Comparison of ENCODE assay signal across 16 cellular contexts in the genomic region with DNA sequence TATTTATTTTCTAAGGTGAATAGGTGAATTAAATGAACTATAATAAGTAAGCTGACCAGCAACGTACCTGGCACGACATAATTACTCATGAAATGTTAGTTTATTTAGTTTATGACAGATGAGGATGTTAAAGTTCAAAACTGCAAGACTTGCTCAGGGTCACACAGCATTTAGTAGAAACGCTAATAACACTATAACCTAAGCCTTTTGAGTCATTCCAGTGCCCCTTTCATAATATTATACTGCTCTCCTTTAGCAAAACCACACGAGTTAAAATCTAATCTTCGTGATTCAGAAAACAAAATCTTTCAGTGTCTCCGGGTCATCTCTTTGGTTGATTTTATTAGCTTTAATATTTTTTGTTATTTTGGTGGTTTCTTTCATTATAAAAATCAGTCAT. TPM values are rescaled to one million over a fixed set of nuclear protein-coding genes. Genes with fewer than 3 reads are reported as not detected.
A peak's percentile ranks its signal among the peaks of the same experiment; 100 is the strongest.
DNase-seq lines count a peak whose midpoint lies in the region; ATAC-seq and TF ChIP-seq lines count a peak whose summit lies in the region.
"Had no signal": no experiment of that assay in that cellular context is flagged by ENCODE, and none has a peak within 500 bp of the region (broad histone marks: within the 10 kb centered on the region; RNA-seq: fewer than 3 reads in every experiment).

No MANE protein-coding gene starts in this region.

- H3K9me3 ChIP-seq in A673 (ENCODE audit: low read depth, low read length, poor library complexity, severe bottlenecking) = peaks cover 4% of the 10 kb centered on the region
- H3K9me3 ChIP-seq: BE2C had no signal

- no peaks in the 10 kb centered on the region for H3K27me3 Mint-ChIP-seq in chondrocyte (ENCODE audit: low read depth)
- no peaks in the 10 kb centered on the region for H3K27me3 Mint-ChIP-seq in mesothelial cell of epicardium (ENCODE audit: low read depth)
- H3K27me3 Mint-ChIP-seq: CD4-positive, alpha-beta memory T cell had no signal

- POLR2A ChIA-PET in A673 (lab: Charles Lee; ENCODE audit: low non-redundant PET) = no interaction called here

- DNase-seq in ACHN (peak; percentile 61), chondrocyte (ENCODE audit: low spot score) (no peak), glomerular visceral epithelial cell (ENCODE audit: extremely low spot score) (peak; percentile 29), mesothelial cell of epicardium (ENCODE audit: low spot score in 2 of 2, unreplicated experiment in 2 of 2) (no peak), A673 (ENCODE audit: low spot score) (no peak)
- DNase-seq: 8988T; BE2C; CD4-positive, alpha-beta memory T cell; DND-41; GDM1; H7 had no signal

- H3K27ac ChIP-seq in A673 (ENCODE audit: low read depth, low read length, poor library complexity, severe bottlenecking) = no peak overlapping the region
- H3K27ac ChIP-seq: C4-2B had no signal

- peaks cover 3% of the 10 kb centered on the region for H3K36me3 ChIP-seq in A673 (ENCODE audit: insufficient read depth, low read length, poor library complexity, severe bottlenecking)
- H3K36me3 ChIP-seq: BE2C had no signal

- H3K9me3 Mint-ChIP-seq in chondrocyte (ENCODE audit: low read depth) = peaks cover 27% of the 10 kb centered on the region
- H3K9me3 Mint-ChIP-seq in mesothelial cell of epicardium = peaks cover 28% of the 10 kb centered on the region

- in situ Hi-C loops in ACHN (cut with HindIII; ENCODE audit: low pct_ligation_motif_present, low pct_unique_long_range_greater_than_20kb, low sequenced_read_pairs) = no loop called here

- H3K4me3 Mint-ChIP-seq in chondrocyte (ENCODE audit: unreplicated experiment) (no peak overlapping the region), mesothelial cell of epicardium (no peak overlapping the region)
- H3K4me3 Mint-ChIP-seq: CD4-positive, alpha-beta memory T cell; GM23338 had no signal

- CTCF ChIA-PET in A673 (lab: Charles Lee) = no interaction called here

- H3K27ac Mint-ChIP-seq in chondrocyte (ENCODE audit: unreplicated experiment) (peak overlapping the region; percentile 76), mesothelial cell of epicardium (peak overlapping the region; percentile 5)
- H3K27ac Mint-ChIP-seq: GM23338 had no signal

- H3K36me3 Mint-ChIP-seq in chondrocyte (ENCODE audit: low read depth) (peaks cover 14% of the 10 kb centered on the region), mesothelial cell of epicardium (peaks cover 37% of the 10 kb centered on the region)

- TF ChIP-seq CTCF in chondrocyte (IDR thresholded peaks at IDR 0.05) (no peak), mesothelial cell of epicardium (IDR thresholded peaks at IDR 0.05; ENCODE audit: unreplicated experiment) (no peak), A673 (conservative IDR thresholded peaks at IDR 0.05; ENCODE audit: low read depth, low read length) (no peak)

- H3K4me1 ChIP-seq in A673 (ENCODE audit: insufficient read depth, low read length, poor library complexity, severe bottlenecking) = no peaks in the 10 kb centered on the region
- H3K4me1 ChIP-seq: BE2C had no signal

- H3K4me3 ChIP-seq in A673 (ENCODE audit: low read depth, low read length, poor library complexity, severe bottlenecking) = no peak overlapping the region
- H3K4me3 ChIP-seq: GM23338 had no signal

- peaks cover 53% of the 10 kb centered on the region for H3K4me1 Mint-ChIP-seq in chondrocyte (ENCODE audit: low read depth)
- peaks cover 8% of the 10 kb centered on the region for H3K4me1 Mint-ChIP-seq in mesothelial cell of epicardium
- H3K4me1 Mint-ChIP-seq: GM23338 had no signal

- ATAC-seq in HG02678 (IDR thresholded peaks at IDR 0.05; ENCODE audit: unreplicated experiment) (no peak), HG03045 (IDR thresholded peaks at IDR 0.05; ENCODE audit: unreplicated experiment) (no peak)
- ATAC-seq: GM23338, HepG2 had no signal

- H3K27me3 ChIP-seq in A673 (replicated peaks; ENCODE audit: insufficient read depth, low read depth, low read length, poor library complexity) = no peaks in the 10 kb centered on the region
- H3K27me3 ChIP-seq: BE2C had no signal

- no TSS peak for BruUV-seq in A673 (replicated peaks; lab: Mats Ljungman, UMichigan)

- intact Hi-C loops in A673 (cut with micrococcal nuclease; ENCODE audit: unreplicated experiment) = no loop called here

RNA-seq across cellular contexts. Expression of gene BTBD10, which starts 39.6 kb away (rescaled TPM):
- 34.2 to 37.3 TPM (median 35.4 TPM) in 3 replicates for total RNA-seq in chondrocyte
- total RNA-seq in mesothelial cell of epicardium = 21.8 to 22.6 TPM (median 22.6 TPM) in 3 replicates
- total RNA-seq in A673 (2021) = 18.0 and 18.4 TPM in 2 replicates

Comparison
In these comparisons a context has a peak if more than half of its experiments do, and no peak if none do; other contexts are left out.
1. DNase-seq: peak in ACHN (single experiment) and glomerular visceral epithelial cell (single experiment); none in chondrocyte (single experiment), mesothelial cell of epicardium (0 of 2) and A673 (single experiment).